11 cellular contexts compared by ENCODE assay signal in the genomic region with DNA sequence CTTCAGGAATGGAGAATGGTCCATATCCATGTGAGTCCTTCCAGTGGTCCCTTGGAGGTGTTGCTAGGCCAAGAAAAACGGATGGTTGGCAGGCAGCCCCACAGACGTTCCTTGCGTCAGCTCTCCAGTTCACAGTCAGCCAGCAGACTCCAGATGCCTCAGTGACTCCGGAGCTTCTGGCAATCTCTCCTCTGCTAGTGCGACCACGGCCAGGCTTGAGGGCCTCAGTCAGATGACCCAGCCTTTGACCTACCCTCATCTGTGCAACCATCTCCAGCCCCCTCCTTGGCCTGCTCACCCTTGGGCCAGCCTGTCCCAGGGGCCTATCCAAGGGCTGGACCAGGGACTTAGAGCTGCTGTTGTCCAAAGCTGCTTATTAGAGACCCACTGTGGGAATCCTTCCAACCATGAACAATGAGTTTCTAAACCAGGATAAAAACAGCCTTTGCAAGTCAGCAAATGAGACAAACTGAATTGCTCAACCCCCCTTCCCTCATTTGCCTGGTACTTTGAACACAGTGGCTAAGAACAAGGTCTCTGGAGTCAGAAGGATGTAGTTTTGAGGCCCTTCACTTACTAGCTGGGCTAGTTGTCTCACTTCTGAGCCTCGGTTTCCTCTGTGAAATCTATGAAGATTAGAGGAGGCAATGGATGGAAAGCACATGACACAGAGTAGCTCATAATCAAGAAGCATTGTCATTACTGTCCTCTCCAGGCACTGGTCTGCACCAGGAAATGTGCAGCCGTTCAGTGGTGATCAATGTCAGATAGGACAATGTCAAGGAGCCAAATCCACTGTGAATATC. TPM values are rescaled to one million over a fixed set of nuclear protein-coding genes. Genes with fewer than 3 reads are reported as not detected.
DNase-seq lines count a peak whose midpoint lies in the region; ATAC-seq and TF ChIP-seq lines count a peak whose summit lies in the region.
"Had no signal": no experiment of that assay in that cellular context is flagged by ENCODE, and none has a peak within 500 bp of the region (broad histone marks: within the 10 kb centered on the region; RNA-seq: fewer than 3 reads in every experiment).

No MANE protein-coding gene starts in this region.

- no peak for ATAC-seq in GM21529 (IDR thresholded peaks at IDR 0.05; ENCODE audit: unreplicated experiment)
- ATAC-seq in HG03039 (IDR thresholded peaks at IDR 0.05; ENCODE audit: unreplicated experiment): no peak

- H3K4me3 ChIP-seq in AG10803 (ENCODE audit: low read length) (no peak overlapping the region), ascending aorta (peak overlapping the region in 1 of 2 donors; percentile 34), left ventricle myocardium inferior (no peak overlapping the region), ovary (no peak overlapping the region), WERI-Rb-1 (ENCODE audit: low read depth, low read length) (no peak overlapping the region)
- H3K4me3 ChIP-seq: SJSA1 had no signal

- H3K27ac ChIP-seq in ascending aorta (peak overlapping the region; percentile 82 to 89), left ventricle myocardium inferior (replicated peaks) (peak overlapping the region; percentile 75), ovary (peak overlapping the region in 1 of 2 donors; percentile 57), WERI-Rb-1 (no peak overlapping the region)
- H3K27ac ChIP-seq: SJSA1 had no signal

- TF ChIP-seq EP300 in ovary (IDR thresholded peaks at IDR 0.05): no peak

- DNase-seq in AG10803 (ENCODE audit: low read depth): peak; percentile 79
- DNase-seq in ascending aorta (ENCODE audit: low spot score in 2 of 2): peak; percentile 25 to 93
- DNase-seq in left ventricle myocardium inferior: peak; percentile 90
- DNase-seq in ovary: peak; percentile 55 to 93 (median 87)
- DNase-seq in AG08396 (ENCODE audit: low spot score): no peak
- no peak for DNase-seq in WERI-Rb-1
- DNase-seq: NCI-H1417 treated with DMSO at 0.1 percent for 48 hours; stimulated activated CD4-positive, alpha-beta T cell treated with anti-CD3 and anti-CD28 coated beads, Interleukin-1b, Interleukin-23, amount 100 ng/mL, for 48 hours had no signal

- no peaks in the 10 kb centered on the region for H3K27me3 ChIP-seq in ascending aorta
- no peaks in the 10 kb centered on the region for H3K27me3 ChIP-seq in left ventricle myocardium inferior (ENCODE audit: low read depth)
- no peaks in the 10 kb centered on the region for H3K27me3 ChIP-seq in ovary
- no peaks in the 10 kb centered on the region for H3K27me3 ChIP-seq in WERI-Rb-1 (ENCODE audit: insufficient read depth, low read depth, severe bottlenecking)
- H3K27me3 ChIP-seq: SJSA1 had no signal

- H3K4me1 ChIP-seq in ascending aorta (peaks cover 3 to 26% of the 10 kb centered on the region in 2 donors), left ventricle myocardium inferior (peaks cover 30% of the 10 kb centered on the region), ovary (ENCODE audit: insufficient read depth) (peaks cover 13% of the 10 kb centered on the region)
- H3K4me1 ChIP-seq: SJSA1 had no signal

- peaks cover 12 to 24% of the 10 kb centered on the region in 2 donors for H3K36me3 ChIP-seq in ascending aorta
- peaks cover 24% of the 10 kb centered on the region for H3K36me3 ChIP-seq in left ventricle myocardium inferior
- no peaks in the 10 kb centered on the region for H3K36me3 ChIP-seq in ovary
- H3K36me3 ChIP-seq in WERI-Rb-1: peaks cover 27% of the 10 kb centered on the region

- WGBS in ovary, 3 donors: 21 to 30% (median 22%) methylated on average over 8 of the region's 8 CpGs

- no peak for TF ChIP-seq CTCF in AG10803 (conservative IDR thresholded peaks at IDR 0.05; ENCODE audit: low read length)
- TF ChIP-seq CTCF in ascending aorta (IDR thresholded peaks at IDR 0.05): no peak
- no peak for TF ChIP-seq CTCF in left ventricle myocardium inferior (IDR thresholded peaks at IDR 0.05; ENCODE audit: borderline replicate concordance)
- no peak for TF ChIP-seq CTCF in ovary (IDR thresholded peaks at IDR 0.05)
- no peak for TF ChIP-seq CTCF in WERI-Rb-1 (IDR thresholded peaks at IDR 0.05; ENCODE audit: low read depth, low read length)

- intact Hi-C loops in ascending aorta (cut with DNase I): loop anchor here (2.0 kb wide), 1 partner anchor 43 kb away; no protein-coding TSS in a partner anchor
- intact Hi-C loops in left ventricle myocardium inferior (cut with micrococcal nuclease): no loop called here
- intact Hi-C loops in ovary (cut with DNase I): loop anchor here in 1 of 4 donors (2.0 kb wide), 1 partner anchor 43 kb away; no protein-coding TSS in a partner anchor

- H3K9me3 ChIP-seq in ascending aorta (no peaks in the 10 kb centered on the region), left ventricle myocardium inferior (replicated peaks) (no peaks in the 10 kb centered on the region), ovary (no peaks in the 10 kb centered on the region), WERI-Rb-1 (ENCODE audit: severe bottlenecking) (no peaks in the 10 kb centered on the region)
- H3K9me3 ChIP-seq: SJSA1 had no signal

- no peak for TF ChIP-seq POLR2A in ovary (IDR thresholded peaks at IDR 0.05)

RNA-seq across cellular contexts. Expression of a gene that starts 44.8 kb away (rescaled TPM):
- total RNA-seq in ascending aorta (19.2 TPM), left ventricle myocardium inferior (150 TPM), ovary (100 to 1,000 TPM in 1 of 7 donors, 10 to 100 TPM in 6; 29.4 to 119 (median 86.3) TPM)
- 100 to 1,000 TPM in 1 of 2 donors, 10 to 100 TPM in 1; 42.8 to 158 TPM for polyA plus RNA-seq in ovary

Comparison
In these comparisons a context has a peak if more than half of its experiments do, and no peak if none do; other contexts are left out.
1. DNase-seq: peak in AG10803 (single experiment), ascending aorta (2 of 2), left ventricle myocardium inferior (single experiment) and ovary (5 of 5); none in AG08396 (single experiment) and WERI-Rb-1 (single experiment).